8 cellular contexts compared by ENCODE assay signal in the genomic region with DNA sequence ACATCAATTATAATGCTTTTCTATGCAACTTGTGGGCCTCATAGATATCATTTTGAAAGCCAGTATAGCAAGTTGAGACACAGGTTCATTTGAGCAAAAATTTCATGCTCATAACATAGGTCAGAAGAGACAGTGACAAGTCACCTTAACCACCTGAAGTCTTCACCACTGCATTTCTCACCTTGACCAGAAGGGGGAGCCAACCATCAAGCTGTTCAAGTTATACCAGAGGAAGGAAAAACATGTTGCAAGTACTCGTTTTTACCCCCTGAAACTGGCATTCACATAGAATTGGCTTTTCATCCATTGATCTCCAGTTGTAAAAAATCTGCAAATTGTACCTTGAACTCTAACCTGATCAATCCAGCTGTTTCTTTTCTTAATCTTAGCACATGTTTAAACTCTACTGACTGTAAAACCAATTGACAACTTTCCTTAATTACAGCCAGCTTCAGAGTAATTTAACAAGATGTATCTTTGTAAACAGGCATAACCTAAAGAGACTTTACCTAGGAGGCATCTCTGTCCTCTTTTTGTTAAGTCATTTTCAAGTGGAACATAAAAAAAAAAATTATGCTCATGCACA. TPM values are rescaled to one million over a fixed set of nuclear protein-coding genes. Genes with fewer than 3 reads are reported as not detected.
A peak's percentile ranks its signal among the peaks of the same experiment; 100 is the strongest.
DNase-seq lines count a peak whose midpoint lies in the region; ATAC-seq, FAIRE-seq and TF ChIP-seq lines count a peak whose summit lies in the region.

No MANE protein-coding gene starts in this region.

- no peaks in the 10 kb centered on the region for H3K9me3 ChIP-seq in HCT116 (ENCODE audit: control insufficient read depth in 1 of 2, insufficient read depth in 1 of 2, low read depth in 1 of 2, low read length in 2 of 2)
- no peaks in the 10 kb centered on the region for H3K9me3 ChIP-seq in astrocyte (ENCODE audit: insufficient read depth, low read depth, low read length)
- H3K9me3 ChIP-seq in iPS DF 6.9 (ENCODE audit: control insufficient read depth, insufficient read depth, low read length) = no peaks in the 10 kb centered on the region

- H4K20me1 ChIP-seq in HCT116 (ENCODE audit: insufficient read depth) = no peaks in the 10 kb centered on the region
- no peaks in the 10 kb centered on the region for H4K20me1 ChIP-seq in astrocyte (ENCODE audit: insufficient read depth, low read length)

- WGBS in iPS DF 6.9 (ENCODE audit: insufficient coverage, insufficient read length) = no CpG with 5 or more reads among the region's 1 CpG

- no peak overlapping the region for H3K27ac Mint-ChIP-seq in T-helper 2 cell treated with Interferon-gamma antibody and Interleukin-4, amounts not matched to agents 5 μg/mL and 100 μg/mL, for 36 hours
- no peak overlapping the region for H3K27ac Mint-ChIP-seq in astrocyte (ENCODE audit: unreplicated experiment)

- H3K4me3 Mint-ChIP-seq in T-helper 2 cell treated with Interferon-gamma antibody and Interleukin-4, amounts not matched to agents 5 μg/mL and 100 μg/mL, for 36 hours = no peak overlapping the region
- H3K4me3 Mint-ChIP-seq in astrocyte (ENCODE audit: unreplicated experiment) = no peak overlapping the region

- CTCF ChIA-PET in HCT116 (lab: Charles Lee) = interaction anchor here (0.6 to 3.2 kb wide), 24 partner anchors 9 to 551 kb away, joined by 3 to 18 read pairs (median 4); a partner anchor contains a TSS

- DNase-seq in GM12864 (ENCODE audit: low read depth) (peak; percentile 73), HCT116 (ENCODE audit: low read depth, low spot score) (peak; percentile 86), NCI-H1092 treated with DMSO at 0.1 percent for 48 hours (lab: John Stamatoyannopoulos, UW) (peak; percentile 51), astrocyte (ENCODE audit: low read depth) (peak; percentile 46), iPS DF 6.9 (ENCODE audit: low read depth, low spot score) (peak; percentile 79), mesenteric fat pad (ENCODE audit: low spot score) (no peak)
- DNase-seq in T-helper 2 cell treated with Interferon-gamma antibody and Interleukin-4, amounts not matched to agents 5 μg/mL and 100 μg/mL, for 36 hours (ENCODE audit: low spot score) = peak; percentile 69
- DNase-seq in stimulated activated CD4-positive, alpha-beta T cell treated with anti-CD3 and anti-CD28 coated beads, Interleukin-12 subunit alpha, Interleukin-12 subunit beta, amount 100 ng/mL, for 48 hours (ENCODE audit: low read depth in 2 of 3, low spot score in 1 of 3) = peak; percentile 73 to 91 (median 74)

- TF ChIP-seq RAD21 in HCT116 (IDR thresholded peaks at IDR 0.05; ENCODE audit: low read depth) = peak; percentile 83

- H3K4me1 ChIP-seq in HCT116 (ENCODE audit: control insufficient read depth in 1 of 2, insufficient read depth in 2 of 2, low read length in 2 of 2) (peaks cover 0 to 16% of the 10 kb centered on the region in 2 experiments; a peak in 3 of 4 replicates), astrocyte (ENCODE audit: insufficient read depth, low read length) (no peaks in the 10 kb centered on the region), iPS DF 6.9 (ENCODE audit: control insufficient read depth, insufficient read depth, low read length) (no peaks in the 10 kb centered on the region)

- H3K79me2 ChIP-seq in HCT116 (ENCODE audit: insufficient read depth, low read length) = no peaks in the 10 kb centered on the region
- H3K79me2 ChIP-seq in astrocyte (ENCODE audit: insufficient read depth, low read length) = no peaks in the 10 kb centered on the region

- RAD21 ChIA-PET in HCT116 (lab: Charles Lee; ENCODE audit: low non-redundant PET in 1 of 2, low total read pairs in 2 of 2, uncharacterized antibody in 2 of 2, unreplicated experiment in 2 of 2) = interaction anchor here (0.8 to 1.6 kb wide), 2 partner anchors 40 to 185 kb away, joined by 3 to 6 read pairs; no protein-coding TSS in a partner anchor

- H3K4me3 ChIP-seq in GM12864 (ENCODE audit: low read depth, low read length) = no peak overlapping the region
- H3K4me3 ChIP-seq in HCT116 (replicated peaks in 1 of 2; ENCODE audit: low read depth in 1 of 2, low read length in 2 of 2) = no peak overlapping the region
- H3K4me3 ChIP-seq in astrocyte (ENCODE audit: insufficient read depth, low read depth, low read length) = no peak overlapping the region
- H3K4me3 ChIP-seq in iPS DF 6.9 (ENCODE audit: low read length) = no peak overlapping the region

- ATAC-seq in HCT116 = peak; percentile 92

- H3K4me1 Mint-ChIP-seq in T-helper 2 cell treated with Interferon-gamma antibody and Interleukin-4, amounts not matched to agents 5 μg/mL and 100 μg/mL, for 36 hours (ENCODE audit: low read depth) = no peaks in the 10 kb centered on the region
- H3K4me1 Mint-ChIP-seq in astrocyte (ENCODE audit: low read depth, unreplicated experiment) = no peaks in the 10 kb centered on the region

- TF ChIP-seq CTCF in GM12864 (IDR thresholded peaks at IDR 0.05; ENCODE audit: low read depth, low read length, missing control alignments) (peak; percentile 97), HCT116 (IDR thresholded peaks at IDR 0.05 in 2 of 3, conservative IDR thresholded peaks at IDR 0.05 in 1 of 3; ENCODE audit: borderline replicate concordance in 1 of 3, insufficient read depth in 1 of 3, low read depth in 2 of 3, low read length in 2 of 3) (peak; percentile 61 to 94 (median 92)), astrocyte (IDR thresholded peaks at IDR 0.05; ENCODE audit: insufficient read depth, low read depth, low read length) (peak; percentile 97)

- H3K36me3 ChIP-seq in HCT116 (ENCODE audit: control insufficient read depth in 1 of 2, insufficient read depth in 2 of 2, low read length in 2 of 2) (no peaks in the 10 kb centered on the region), astrocyte (ENCODE audit: insufficient read depth, low read length) (no peaks in the 10 kb centered on the region), iPS DF 6.9 (ENCODE audit: control insufficient read depth, insufficient read depth, low read length) (no peaks in the 10 kb centered on the region)

- peaks cover 3% of the 10 kb centered on the region for H3K27me3 Mint-ChIP-seq in T-helper 2 cell treated with Interferon-gamma antibody and Interleukin-4, amounts not matched to agents 5 μg/mL and 100 μg/mL, for 36 hours (ENCODE audit: low read depth)
- no peaks in the 10 kb centered on the region for H3K27me3 Mint-ChIP-seq in astrocyte (ENCODE audit: low read depth, unreplicated experiment)

- POLR2A ChIA-PET in HCT116 (lab: Charles Lee) = no interaction called here

- TF ChIP-seq POLR2A in HCT116 (IDR thresholded peaks at IDR 0.05; ENCODE audit: borderline replicate concordance, extremely low read depth, insufficient read depth, insufficient read length) = no peak

- intact Hi-C loops in HCT116 (cut with micrococcal nuclease) = loop anchor here (1.0 to 5.0 kb wide), 5 partner anchors 40 to 826 kb away; no protein-coding TSS in a partner anchor

- H3K36me3 Mint-ChIP-seq in T-helper 2 cell treated with Interferon-gamma antibody and Interleukin-4, amounts not matched to agents 5 μg/mL and 100 μg/mL, for 36 hours (ENCODE audit: low read depth) = no peaks in the 10 kb centered on the region
- H3K36me3 Mint-ChIP-seq in astrocyte (ENCODE audit: low read depth, unreplicated experiment) = no peaks in the 10 kb centered on the region

- H2AFZ ChIP-seq in HCT116 (ENCODE audit: low read depth, low read length, poor library complexity, severe bottlenecking) = peak overlapping the region; percentile 87
- no peak overlapping the region for H2AFZ ChIP-seq in astrocyte (ENCODE audit: low read depth, low read length)

- H3K9me3 Mint-ChIP-seq in T-helper 2 cell treated with Interferon-gamma antibody and Interleukin-4, amounts not matched to agents 5 μg/mL and 100 μg/mL, for 36 hours = no peaks in the 10 kb centered on the region
- no peaks in the 10 kb centered on the region for H3K9me3 Mint-ChIP-seq in astrocyte (ENCODE audit: unreplicated experiment)

- no peaks in the 10 kb centered on the region for H3K9me2 ChIP-seq in HCT116 (ENCODE audit: insufficient read depth)

- no peak overlapping the region for H3K4me2 ChIP-seq in HCT116 (ENCODE audit: low read length)
- H3K4me2 ChIP-seq in astrocyte (ENCODE audit: low read length) = no peak overlapping the region

- FAIRE-seq in astrocyte (lab: Jason Lieb, UNC) = peak; percentile 88

- H3K27me3 ChIP-seq in HCT116 (ENCODE audit: insufficient read depth, low read length) = no peaks in the 10 kb centered on the region
- H3K27me3 ChIP-seq in astrocyte (ENCODE audit: insufficient read depth, low read length) = peaks cover 3% of the 10 kb centered on the region
- no peaks in the 10 kb centered on the region for H3K27me3 ChIP-seq in iPS DF 6.9 (ENCODE audit: control insufficient read depth, insufficient read depth, low read length)

- H3K9ac ChIP-seq in HCT116 (ENCODE audit: low read length) = no peak overlapping the region
- H3K9ac ChIP-seq in astrocyte (ENCODE audit: low read length) = no peak overlapping the region

- no TSS peak for BruUV-seq in HCT116 (replicated peaks; lab: Mats Ljungman, UMichigan)

- H3K27ac ChIP-seq in HCT116 (ENCODE audit: low read depth, low read length) (no peak overlapping the region), astrocyte (ENCODE audit: low read depth, low read length) (no peak overlapping the region), iPS DF 6.9 (ENCODE audit: low read length) (no peak overlapping the region)

TF ChIP-seq in HCT116, 20 proteins besides CTCF, POLR2A, EP300 and RAD21:
- TF ChIP-seq CBX3 (IDR thresholded peaks at IDR 0.05; ENCODE audit: low read depth) (0 out of 2 replicates have a peak, but pooled peaks have one; percentile 10), SP1 (IDR thresholded peaks at IDR 0.05; ENCODE audit: low read depth) (no peak)

RNA-seq across cellular contexts. Expression of a gene that starts 1.4 kb away (rescaled TPM):
- total RNA-seq in HCT116 (2021; ENCODE audit: unreplicated experiment) = not detected
- polyA plus RNA-seq in HCT116 (2012) = not detected in 2 replicates
- total RNA-seq in astrocyte = 0.07 TPM in 1 of 2 replicates, not detected in the other
- 0.10 TPM for total RNA-seq in mesenteric fat pad

RNA-seq across cellular contexts. Expression of a gene that starts 36.2 kb away (rescaled TPM):
- total RNA-seq in HCT116 (2021; ENCODE audit: unreplicated experiment) = 30.0 TPM
- polyA plus RNA-seq in HCT116 (2012) = 27.6 and 31.4 TPM in 2 replicates
- 160 and 166 TPM in 2 replicates for total RNA-seq in astrocyte
- total RNA-seq in mesenteric fat pad = 200 TPM

RNA-seq across cellular contexts. Expression of a gene that starts 40.8 kb away (rescaled TPM):
- total RNA-seq in HCT116 (2021; ENCODE audit: unreplicated experiment) = 45.6 TPM
- 18.8 and 23.5 TPM in 2 replicates for polyA plus RNA-seq in HCT116 (2012)
- 73.4 and 79.2 TPM in 2 replicates for total RNA-seq in astrocyte
- 54.3 TPM for total RNA-seq in mesenteric fat pad
